In genomic region chr7:6938284-6938683, GRCh38 we compare ENCODE assay signal across 7 cellular contexts.
A peak's percentile ranks its signal among the peaks of the same experiment; 100 is the strongest.
DNase-seq lines count a peak whose midpoint lies in the region; ATAC-seq, FAIRE-seq and TF ChIP-seq lines count a peak whose summit lies in the region.
"Not testable (repeated sequence)": the region's sequence is repeated elsewhere in the genome, so short reads cannot be mapped to it uniquely, and the experiment has no call there.

No MANE protein-coding gene starts in this region.

- not testable (repeated sequence) for TF ChIP-seq EP300 in K562 (IDR thresholded peaks at IDR 0.05; ENCODE audit: low read length); neural cell (conservative IDR thresholded peaks at IDR 0.05; ENCODE audit: poor library complexity, severe bottlenecking)

- WGBS in K562 (ENCODE audit: insufficient coverage, low coverage, missing lambda C conversion rate) = 4% methylated on average over 4 of the region's 4 CpGs

- not testable (repeated sequence) for H4K20me1 ChIP-seq in K562 (replicated peaks; ENCODE audit: control insufficient read depth, insufficient read depth, low read length); neural cell (ENCODE audit: insufficient read depth)

- POLR2A ChIA-PET in WTC11 (lab: Charles Lee); K562 (lab: Yijun Ruan, JAX): not testable (repeated sequence)

- H3K9ac ChIP-seq in K562 (ENCODE audit: insufficient read depth in 1 of 2, low read depth in 2 of 2, low read length in 2 of 2); neural cell (ENCODE audit: low read length): not testable (repeated sequence)

- in situ Hi-C loops in K562 (cut with MboI) = not testable (repeated sequence)

- H3K79me2 ChIP-seq in K562 (ENCODE audit: control insufficient read depth, insufficient read depth, low read length); neural cell (replicated peaks; ENCODE audit: insufficient read depth, low read length): not testable (repeated sequence)

- CTCF ChIA-PET in WTC11 (lab: Charles Lee); K562 (lab: Yijun Ruan, JAX; ENCODE audit: low intra/inter-chr PET ratio): not testable (repeated sequence)

- H3K4me1 Mint-ChIP-seq in WTC11; glutamatergic neuron (ENCODE audit: low read depth, unreplicated experiment): not testable (repeated sequence)

- not testable (repeated sequence) for H3K9me2 ChIP-seq in neural cell (ENCODE audit: insufficient read depth, low read length)

- not testable (repeated sequence) for TF ChIP-seq POLR2A in K562 (conservative IDR thresholded peaks at IDR 0.05)

- BruUV-seq in K562 (replicated peaks; lab: Mats Ljungman, UMichigan) = not testable (repeated sequence)

- H3K4me1 ChIP-seq in K562 (replicated peaks in 1 of 2; ENCODE audit: control insufficient read depth in 2 of 2, insufficient read depth in 2 of 2, low read length in 2 of 2) = not testable (repeated sequence)

- not testable (repeated sequence) for H3K9me3 ChIP-seq in K562 (replicated peaks; ENCODE audit: control insufficient read depth, insufficient read depth, low read depth, low read length); neural cell (ENCODE audit: low read length)

- H2AFZ ChIP-seq in K562 (ENCODE audit: low read depth, low read length); neural cell (ENCODE audit: low read depth, low read length): not testable (repeated sequence)

- not testable (repeated sequence) for H3K36me3 ChIP-seq in K562 (ENCODE audit: control insufficient read depth, insufficient read depth, low read length); neural cell (ENCODE audit: insufficient read depth, low read length)

- TF ChIP-seq RAD21 in K562 (CRISPR knock-in tag; conservative IDR thresholded peaks at IDR 0.05 in 1 of 2, IDR thresholded peaks at IDR 0.05 in 1 of 2) (peak; percentile 32 to 48), neural cell (conservative IDR thresholded peaks at IDR 0.05) (peak; percentile 44)

- peak; percentile 4 for TF ChIP-seq CTCF in HL-60 (IDR thresholded peaks at IDR 0.05; ENCODE audit: insufficient read depth, low read length)
- TF ChIP-seq CTCF in WTC11 (IDR thresholded peaks at IDR 0.05) = not testable (repeated sequence)
- TF ChIP-seq CTCF in K562 (IDR thresholded peaks at IDR 0.05 in 2 of 3, conservative IDR thresholded peaks at IDR 0.05 in 1 of 3; ENCODE audit: insufficient read depth in 2 of 3, low read depth in 1 of 3, low read length in 3 of 3) = peak in 2 of 3 experiments; percentile 36 to 41; a peak in 3 of 6 replicates
- TF ChIP-seq CTCF in glutamatergic neuron (IDR thresholded peaks at IDR 0.05; ENCODE audit: partially characterized antibody, unreplicated experiment) = peak; percentile 55
- TF ChIP-seq CTCF in neural cell (IDR thresholded peaks at IDR 0.05; ENCODE audit: poor library complexity, severe bottlenecking) = peak; percentile 61

- not testable (repeated sequence) for H3K4me3 ChIP-seq in HL-60 (replicated peaks; ENCODE audit: insufficient read depth, low read length); K562; neural cell (ENCODE audit: low read length)

- intact Hi-C loops in K562 (cut with micrococcal nuclease) = not testable (repeated sequence)

- not testable (repeated sequence) for H3F3A ChIP-seq in neural cell (ENCODE audit: insufficient read depth, low read length, poor library complexity, severe bottlenecking)

- H3K27ac Mint-ChIP-seq in WTC11; glutamatergic neuron (ENCODE audit: unreplicated experiment): not testable (repeated sequence)

- H3K27me3 ChIP-seq in HL-60 (ENCODE audit: insufficient read depth, poor library complexity, severe bottlenecking); K562 (ENCODE audit: control insufficient read depth in 2 of 2, insufficient read depth in 2 of 2, low read length in 2 of 2); neural cell (ENCODE audit: insufficient read depth, low read depth, low read length): not testable (repeated sequence)

- not testable (repeated sequence) for ATAC-seq in WTC11, K562

- DNase-seq in DMS79 (lab: John Stamatoyannopoulos, UW) (peak; percentile 7), HL-60 (ENCODE audit: low read depth in 1 of 2, low spot score in 1 of 2) (peak in 1 of 2 experiments; percentile 42), NCI-H82 (lab: John Stamatoyannopoulos, UW) (peak; percentile 34), WTC11 (ENCODE audit: low spot score) (peak; percentile 57), glutamatergic neuron (peak; percentile 55)
- DNase-seq in K562 (ENCODE audit: extremely low read depth in 1 of 4, low spot score in 3 of 4) = not testable (repeated sequence)

- H3K27ac ChIP-seq in HL-60 (replicated peaks); K562 (ENCODE audit: extremely low read depth, low read depth, low read length); neural cell (ENCODE audit: low read length): not testable (repeated sequence)

- not testable (repeated sequence) for H3K27me3 Mint-ChIP-seq in WTC11 (ENCODE audit: low read depth); glutamatergic neuron (ENCODE audit: unreplicated experiment)

- not testable (repeated sequence) for H3K4me2 ChIP-seq in K562 (ENCODE audit: insufficient read depth, low read length); neural cell (ENCODE audit: low read length)

- H3K36me3 Mint-ChIP-seq in WTC11; glutamatergic neuron (ENCODE audit: unreplicated experiment): not testable (repeated sequence)

- FAIRE-seq in K562 (lab: Jason Lieb, UNC) = not testable (repeated sequence)

- H3K9me1 ChIP-seq in K562 (ENCODE audit: control insufficient read depth, insufficient read depth, low read length) = not testable (repeated sequence)

- not testable (repeated sequence) for H3K4me3 Mint-ChIP-seq in WTC11
- peak overlapping the region; percentile 30 for H3K4me3 Mint-ChIP-seq in glutamatergic neuron (ENCODE audit: unreplicated experiment)

- H3K9me3 Mint-ChIP-seq in WTC11; glutamatergic neuron (ENCODE audit: unreplicated experiment): not testable (repeated sequence)

TF ChIP-seq in K562, 482 proteins besides CTCF, POLR2A, EP300 and RAD21:
- TF ChIP-seq SMC3 (conservative IDR thresholded peaks at IDR 0.05; ENCODE audit: insufficient read depth, low read depth, low read length) = peak; percentile 43; the same call in 1 of the 2 replicates

TF ChIP-seq in neural cell, 6 proteins besides CTCF, POLR2A, EP300 and RAD21:
- TF ChIP-seq SMC3 (conservative IDR thresholded peaks at IDR 0.05; ENCODE audit: poor library complexity) = peak; percentile 48
